In the genomic region with DNA sequence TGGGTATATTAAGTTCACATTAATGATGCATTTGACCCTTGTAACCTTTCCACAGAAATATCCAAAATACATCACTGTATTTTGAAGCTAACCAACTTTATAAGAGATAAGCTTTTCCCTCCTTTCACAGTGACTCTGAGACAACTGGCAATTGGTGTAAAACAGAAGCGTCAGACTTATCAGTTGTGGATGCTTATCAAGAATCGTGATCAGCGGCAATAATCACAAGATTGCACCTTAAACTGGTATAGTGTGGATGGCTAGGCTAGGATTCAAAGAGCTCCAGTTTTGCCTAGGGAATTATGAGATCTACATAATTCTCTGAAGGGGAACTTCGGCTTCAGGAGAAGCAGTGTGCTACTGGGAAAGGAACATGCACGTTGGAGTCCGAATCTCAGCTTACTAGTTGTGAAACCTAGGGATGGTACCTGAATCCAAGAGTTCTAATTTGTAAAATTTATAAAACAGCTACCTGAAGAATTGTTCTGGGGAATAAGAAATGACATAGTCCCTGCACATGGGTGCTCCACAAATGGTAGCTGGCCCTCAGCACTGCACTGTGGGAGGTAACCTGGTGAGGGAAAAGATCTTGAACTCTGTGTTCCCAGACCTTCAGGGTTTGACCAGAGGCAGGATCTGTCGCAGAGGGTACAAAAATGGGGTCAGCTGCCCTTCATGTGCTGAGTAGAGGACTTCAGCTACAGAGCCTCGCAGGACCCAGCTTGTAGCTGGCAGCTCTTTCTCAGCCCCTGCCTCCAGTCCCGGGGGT, we compare ENCODE assay signal across 17 cellular contexts.
"Had no signal": no experiment of that assay in that cellular context is flagged by ENCODE, and none has a peak within 500 bp of the region (broad histone marks: within the 10 kb centered on the region; RNA-seq: fewer than 3 reads in every experiment).

No MANE protein-coding gene starts in this region.

- H3K27ac ChIP-seq: brain microvascular endothelial cell, thyroid gland had no signal

- H3K9me3 ChIP-seq: thyroid gland had no signal

- ATAC-seq: activated T-cell treated with anti-CD3 and anti-CD28 coated beads, Interleukin-2, amount 50 U/mL, for 4 hours; naive thymus-derived CD8-positive, alpha-beta T cell had no signal

- H3K36me3 ChIP-seq: brain microvascular endothelial cell, thyroid gland had no signal

- DNase-seq: activated CD4-positive, alpha-beta T cell treated with anti-CD3 and anti-CD28 coated beads, Interleukin-2, amount 50 U/mL, for 1 hour; activated CD4-positive, CD25-positive, alpha-beta regulatory T cell treated with anti-CD3 and anti-CD28 coated beads, Interleukin-2, amount 50 U/mL, for 72 hours; activated CD8-positive, alpha-beta memory T cell treated with anti-CD3 and anti-CD28 coated beads, Interleukin-2, amount 50 U/mL, for 4 hours; activated effector memory CD4-positive, alpha-beta T cell treated with Interleukin-2 at 50 U/mL for 16 hours; activated naive CD4-positive, alpha-beta T cell treated with anti-CD3 and anti-CD28 coated beads, Interleukin-2, amount 50 U/mL, for 16 hours; activated T-cell treated with anti-CD3 and anti-CD28 coated beads, Interleukin-2, amount 50 U/mL, for 4 hours; aorta; brain microvascular endothelial cell; erythroblast; foreskin melanocyte; kidney; naive thymus-derived CD8-positive, alpha-beta T cell; stimulated activated naive CD4-positive, alpha-beta T cell; T-helper 1 cell; T-helper 9 cell; thyroid gland had no signal

- H3K4me3 ChIP-seq: coronary artery, thyroid gland had no signal

- H3K27me3 ChIP-seq: brain microvascular endothelial cell, thyroid gland had no signal
